Comparison of ENCODE assay signal across 8 cellular contexts in genomic region chr7:144027070-144027469, GRCh38. TPM values are rescaled to one million over a fixed set of nuclear protein-coding genes. Genes with fewer than 3 reads are reported as not detected.
DNase-seq lines count a peak whose midpoint lies in the region; ATAC-seq and TF ChIP-seq lines count a peak whose summit lies in the region.

No MANE protein-coding gene starts in this region.

- CTCF ChIA-PET in PC-3 (lab: Charles Lee), result interaction anchor here (1.5 kb wide), 1 partner anchor 101 kb away, joined by 13 read pairs; no protein-coding TSS in a partner anchor

- H3K9ac ChIP-seq in PC-3 (ENCODE audit: low read length), result no peak overlapping the region

- no peaks in the 10 kb centered on the region for H4K20me1 ChIP-seq in PC-3 (ENCODE audit: low read length)

- H3K4me3 ChIP-seq in PC-3 (ENCODE audit: low read length) (no peak overlapping the region), fibroblast of pulmonary artery (replicated peaks; ENCODE audit: low read depth, low read length) (no peak overlapping the region), psoas muscle (no peak overlapping the region)

- ATAC-seq in PC-3 (peak; percentile 68), psoas muscle (no peak), GM18868 (IDR thresholded peaks at IDR 0.05; ENCODE audit: unreplicated experiment) (no peak), HG03045 (IDR thresholded peaks at IDR 0.05; ENCODE audit: unreplicated experiment) (no peak)

- no peak overlapping the region for H3K27ac ChIP-seq in PC-3 (ENCODE audit: low read length)
- H3K27ac ChIP-seq in psoas muscle, result no peak overlapping the region

- H3K9me3 ChIP-seq in PC-3 (ENCODE audit: low read length) (no peaks in the 10 kb centered on the region), psoas muscle (no peaks in the 10 kb centered on the region)

- in situ Hi-C loops in GM13977 (cut with MboI; ENCODE audit: low pct_unique_long_range_greater_than_20kb, low sequenced_read_pairs, unreplicated experiment), result no loop called here

- intact Hi-C loops in PC-3 (cut with micrococcal nuclease), result loop anchor here (1.0 to 2.0 kb wide), 3 partner anchors 100 to 134 kb away; no protein-coding TSS in a partner anchor
- intact Hi-C loops in psoas muscle (cut with DNase I), result no loop called here

- H3K4me1 ChIP-seq in PC-3 (ENCODE audit: insufficient read depth, low read length) (peaks cover 7% of the 10 kb centered on the region; the same call in 1 of the 2 replicates), psoas muscle (no peaks in the 10 kb centered on the region)

- no peaks in the 10 kb centered on the region for H3F3A ChIP-seq in PC-3 (ENCODE audit: low read length, unreplicated experiment)

- H3K9me2 ChIP-seq in PC-3 (replicated peaks; ENCODE audit: low read length), result no peaks in the 10 kb centered on the region

- no peaks in the 10 kb centered on the region for H3K27me3 ChIP-seq in PC-3 (ENCODE audit: low read length)
- H3K27me3 ChIP-seq in psoas muscle (ENCODE audit: insufficient read depth in 3 of 3, low read length in 2 of 3), result no peaks in the 10 kb centered on the region

- POLR2A ChIA-PET in PC-3 (lab: Charles Lee; ENCODE audit: unreplicated experiment), result no interaction called here

- 6 to 12% (median 6%) methylated on average over 3 of the region's 3 CpGs for WGBS in psoas muscle, 3 donors

- H2AFZ ChIP-seq in PC-3 (ENCODE audit: low read length), result no peak overlapping the region

- TF ChIP-seq CTCF in GM13977 (IDR thresholded peaks at IDR 0.05; ENCODE audit: extremely low read depth, insufficient read depth, missing control alignments) (peak; percentile 29), PC-3 (conservative IDR thresholded peaks at IDR 0.05; ENCODE audit: low read depth, low read length) (peak; percentile 66), fibroblast of pulmonary artery (IDR thresholded peaks at IDR 0.05; ENCODE audit: low read length, missing control alignments) (peak; percentile 59), psoas muscle (IDR thresholded peaks at IDR 0.05) (peak; percentile 48)

- no TSS peak for BruUV-seq in PC-3 (replicated peaks; lab: Mats Ljungman, UMichigan)

- DNase-seq in GM13977 (ENCODE audit: low spot score), result no peak
- DNase-seq in PC-3, result peak; percentile 52
- DNase-seq in fibroblast of pulmonary artery (ENCODE audit: low read depth), result peak; percentile 76
- no peak for DNase-seq in psoas muscle
- DNase-seq in activated T-cell treated with anti-CD3 and anti-CD28 coated beads, Interleukin-2, amount 50 U/mL, for 48 hours, result no peak
- DNase-seq in stimulated activated CD8-positive, alpha-beta memory T cell treated with anti-CD3 and anti-CD28 coated beads, Interleukin-4, amount 100 ng/mL, for 48 hours, result no peak

- no peaks in the 10 kb centered on the region for H3K36me3 ChIP-seq in PC-3 (ENCODE audit: low read depth, low read length)
- no peaks in the 10 kb centered on the region for H3K36me3 ChIP-seq in psoas muscle (ENCODE audit: insufficient read depth in 1 of 2, low read depth in 1 of 2)

- no peak overlapping the region for H3K4me2 ChIP-seq in PC-3 (ENCODE audit: low read length)

- no peaks in the 10 kb centered on the region for H3K79me2 ChIP-seq in PC-3 (ENCODE audit: low read length)

RNA-seq across cellular contexts. Expression of gene OR2A5, which starts 21.7 kb away (rescaled TPM):
- total RNA-seq in PC-3 (2014; rRNA removed) (not detected in 2 replicates), psoas muscle (not detected)
- polyA plus RNA-seq in psoas muscle, result not detected

RNA-seq across cellular contexts. Expression of gene OR6B1, which starts 26.9 kb away (rescaled TPM):
- total RNA-seq in PC-3 (2014; rRNA removed) (not detected in 2 replicates), psoas muscle (not detected)
- polyA plus RNA-seq in psoas muscle, result not detected

RNA-seq across cellular contexts. Expression of gene OR2A25, which starts 42.5 kb away (rescaled TPM):
- not detected in 2 replicates for total RNA-seq in PC-3 (2014; rRNA removed)
- total RNA-seq in psoas muscle, result not detected
- polyA plus RNA-seq in psoas muscle, result not detected

RNA-seq across cellular contexts. Expression of gene OR2A12, which starts 59.0 kb away (rescaled TPM):
- total RNA-seq in PC-3 (2014; rRNA removed), result not detected in 2 replicates
- not detected for total RNA-seq in psoas muscle
- not detected for polyA plus RNA-seq in psoas muscle

Comparison
In these comparisons a context has a peak if more than half of its experiments do, and no peak if none do; other contexts are left out.
1. DNase-seq: peak in PC-3 (single experiment) and fibroblast of pulmonary artery (single experiment); none in GM13977 (single experiment), psoas muscle (0 of 2), activated T-cell treated with anti-CD3 and anti-CD28 coated beads, Interleukin-2, amount 50 U/mL, for 48 hours (0 of 2) and stimulated activated CD8-positive, alpha-beta memory T cell treated with anti-CD3 and anti-CD28 coated beads, Interleukin-4, amount 100 ng/mL, for 48 hours (single experiment).
2. Peak in every context shown above with its lines, with median percentiles within 50 percentile points of each other: CTCF ChIP-seq.